ENCODE assay signal across 1 cellular context in genomic region chr14:91339606-91340369, GRCh38.
TF ChIP-seq lines count a peak whose summit lies in the region.

No MANE protein-coding gene starts in this region.

TF ChIP-seq in neural cell, 6 proteins besides CTCF, POLR2A, EP300 and RAD21 (continued from another document):
- TF ChIP-seq EZH2 (IDR thresholded peaks at IDR 0.05; ENCODE audit: borderline replicate concordance, insufficient read depth, low read length, poor library complexity, severe bottlenecking) = no peak
TF ChIP-seq in neural cell: peak in this region for 0.
